In the genomic region with DNA sequence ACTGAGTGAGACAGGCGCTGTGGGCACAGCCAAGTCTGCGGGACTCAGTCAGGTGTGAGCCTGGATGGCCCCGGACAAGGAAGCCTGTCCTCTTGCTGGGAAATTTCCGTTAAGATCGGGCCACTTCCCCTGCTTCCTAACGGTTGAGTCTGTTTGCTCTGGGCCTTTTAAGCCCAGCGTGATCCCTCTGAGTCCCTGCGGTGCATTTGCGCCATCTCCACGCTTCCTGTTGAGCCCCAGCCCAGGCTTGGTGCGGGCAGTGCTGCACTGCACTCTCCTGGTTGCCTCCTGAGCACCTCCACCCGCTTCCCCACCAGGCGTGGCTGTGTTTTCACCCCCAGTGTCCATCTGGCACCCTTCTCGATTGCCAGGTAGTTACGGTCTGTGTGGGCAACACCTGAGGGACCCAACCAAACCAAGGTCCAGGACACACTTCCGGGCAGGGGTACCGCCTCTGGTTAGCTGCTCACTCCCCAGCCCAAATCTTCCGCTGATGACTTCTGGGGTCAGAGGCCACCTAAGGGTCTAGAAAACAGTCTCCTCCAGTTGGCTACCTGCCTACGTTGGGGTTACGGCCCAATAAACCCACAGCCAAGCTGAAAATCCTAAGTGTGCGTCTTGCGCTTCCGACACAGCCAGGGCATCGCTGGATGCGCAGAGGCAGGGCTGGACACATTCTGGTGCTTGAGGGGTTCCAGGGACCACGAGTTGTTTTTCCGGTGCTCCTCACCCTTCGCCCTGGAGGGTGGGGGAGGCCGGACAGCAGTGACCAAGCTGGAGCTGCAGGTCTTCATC, we compare ENCODE assay signal across 1 cellular context.
TF ChIP-seq lines count a peak whose summit lies in the region.

No MANE protein-coding gene starts in this region.

TF ChIP-seq in K562, 482 proteins besides CTCF, POLR2A, EP300 and RAD21 (continues in another document):
- TF ChIP-seq CBX8 (IDR thresholded peaks at IDR 0.05; ENCODE audit: borderline replicate concordance, extremely low read depth, low read depth, low read length, poor library complexity, severe bottlenecking), result no peak
- TF ChIP-seq SREBF2 (CRISPR knock-in tag; IDR thresholded peaks at IDR 0.05), result no peak
- no peak for TF ChIP-seq ZC3H8 (IDR thresholded peaks at IDR 0.05)
- TF ChIP-seq, protein P1, sequence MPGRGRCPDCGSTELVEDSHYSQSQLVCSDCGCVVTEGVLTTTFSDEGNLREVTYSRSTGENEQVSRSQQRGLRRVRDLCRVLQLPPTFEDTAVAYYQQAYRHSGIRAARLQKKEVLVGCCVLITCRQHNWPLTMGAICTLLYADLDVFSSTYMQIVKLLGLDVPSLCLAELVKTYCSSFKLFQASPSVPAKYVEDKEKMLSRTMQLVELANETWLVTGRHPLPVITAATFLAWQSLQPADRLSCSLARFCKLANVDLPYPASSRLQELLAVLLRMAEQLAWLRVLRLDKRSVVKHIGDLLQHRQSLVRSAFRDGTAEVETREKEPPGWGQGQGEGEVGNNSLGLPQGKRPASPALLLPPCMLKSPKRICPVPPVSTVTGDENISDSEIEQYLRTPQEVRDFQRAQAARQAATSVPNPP (IDR thresholded peaks at IDR 0.05; ENCODE audit: borderline replicate concordance, insufficient read depth, insufficient read length), result no peak
- no peak for TF ChIP-seq PCBP1 (IDR thresholded peaks at IDR 0.05; ENCODE audit: low read depth, low read length, poor library complexity, severe bottlenecking)
- peak; percentile 10 for TF ChIP-seq KDM5B (IDR thresholded peaks at IDR 0.05; ENCODE audit: insufficient replicate concordance, low read depth, low read length)
- TF ChIP-seq PHF8 (IDR thresholded peaks at IDR 0.05; ENCODE audit: borderline replicate concordance, low read length), result no peak
- TF ChIP-seq, protein P2, sequence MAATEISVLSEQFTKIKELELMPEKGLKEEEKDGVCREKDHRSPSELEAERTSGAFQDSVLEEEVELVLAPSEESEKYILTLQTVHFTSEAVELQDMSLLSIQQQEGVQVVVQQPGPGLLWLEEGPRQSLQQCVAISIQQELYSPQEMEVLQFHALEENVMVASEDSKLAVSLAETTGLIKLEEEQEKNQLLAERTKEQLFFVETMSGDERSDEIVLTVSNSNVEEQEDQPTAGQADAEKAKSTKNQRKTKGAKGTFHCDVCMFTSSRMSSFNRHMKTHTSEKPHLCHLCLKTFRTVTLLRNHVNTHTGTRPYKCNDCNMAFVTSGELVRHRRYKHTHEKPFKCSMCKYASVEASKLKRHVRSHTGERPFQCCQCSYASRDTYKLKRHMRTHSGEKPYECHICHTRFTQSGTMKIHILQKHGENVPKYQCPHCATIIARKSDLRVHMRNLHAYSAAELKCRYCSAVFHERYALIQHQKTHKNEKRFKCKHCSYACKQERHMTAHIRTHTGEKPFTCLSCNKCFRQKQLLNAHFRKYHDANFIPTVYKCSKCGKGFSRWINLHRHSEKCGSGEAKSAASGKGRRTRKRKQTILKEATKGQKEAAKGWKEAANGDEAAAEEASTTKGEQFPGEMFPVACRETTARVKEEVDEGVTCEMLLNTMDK (IDR thresholded peaks at IDR 0.05; ENCODE audit: borderline replicate concordance, insufficient read depth, low read depth, low read length, poor library complexity, severe bottlenecking), result no peak
- TF ChIP-seq, protein P3, sequence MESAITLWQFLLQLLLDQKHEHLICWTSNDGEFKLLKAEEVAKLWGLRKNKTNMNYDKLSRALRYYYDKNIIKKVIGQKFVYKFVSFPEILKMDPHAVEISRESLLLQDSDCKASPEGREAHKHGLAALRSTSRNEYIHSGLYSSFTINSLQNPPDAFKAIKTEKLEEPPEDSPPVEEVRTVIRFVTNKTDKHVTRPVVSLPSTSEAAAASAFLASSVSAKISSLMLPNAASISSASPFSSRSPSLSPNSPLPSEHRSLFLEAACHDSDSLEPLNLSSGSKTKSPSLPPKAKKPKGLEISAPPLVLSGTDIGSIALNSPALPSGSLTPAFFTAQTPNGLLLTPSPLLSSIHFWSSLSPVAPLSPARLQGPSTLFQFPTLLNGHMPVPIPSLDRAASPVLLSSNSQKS (CRISPR knock-in tag; IDR thresholded peaks at IDR 0.05), result no peak
- no peak for TF ChIP-seq PHB (CRISPR knock-in tag; IDR thresholded peaks at IDR 0.05)
- TF ChIP-seq, protein P4, sequence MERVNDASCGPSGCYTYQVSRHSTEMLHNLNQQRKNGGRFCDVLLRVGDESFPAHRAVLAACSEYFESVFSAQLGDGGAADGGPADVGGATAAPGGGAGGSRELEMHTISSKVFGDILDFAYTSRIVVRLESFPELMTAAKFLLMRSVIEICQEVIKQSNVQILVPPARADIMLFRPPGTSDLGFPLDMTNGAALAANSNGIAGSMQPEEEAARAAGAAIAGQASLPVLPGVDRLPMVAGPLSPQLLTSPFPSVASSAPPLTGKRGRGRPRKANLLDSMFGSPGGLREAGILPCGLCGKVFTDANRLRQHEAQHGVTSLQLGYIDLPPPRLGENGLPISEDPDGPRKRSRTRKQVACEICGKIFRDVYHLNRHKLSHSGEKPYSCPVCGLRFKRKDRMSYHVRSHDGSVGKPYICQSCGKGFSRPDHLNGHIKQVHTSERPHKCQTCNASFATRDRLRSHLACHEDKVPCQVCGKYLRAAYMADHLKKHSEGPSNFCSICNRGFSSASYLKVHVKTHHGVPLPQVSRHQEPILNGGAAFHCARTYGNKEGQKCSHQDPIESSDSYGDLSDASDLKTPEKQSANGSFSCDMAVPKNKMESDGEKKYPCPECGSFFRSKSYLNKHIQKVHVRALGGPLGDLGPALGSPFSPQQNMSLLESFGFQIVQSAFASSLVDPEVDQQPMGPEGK (CRISPR knock-in tag; IDR thresholded peaks at IDR 0.05; ENCODE audit: borderline replicate concordance), result no peak
- TF ChIP-seq, protein P5, sequence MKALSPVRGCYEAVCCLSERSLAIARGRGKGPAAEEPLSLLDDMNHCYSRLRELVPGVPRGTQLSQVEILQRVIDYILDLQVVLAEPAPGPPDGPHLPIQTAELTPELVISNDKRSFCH (CRISPR knock-in tag; IDR thresholded peaks at IDR 0.05), result no peak
- TF ChIP-seq, protein P5 (tag; IDR thresholded peaks at IDR 0.05), result no peak
- no peak for TF ChIP-seq BRD9 (IDR thresholded peaks at IDR 0.05; ENCODE audit: low read depth, partially characterized antibody)
- no peak for TF ChIP-seq EWSR1 (IDR thresholded peaks at IDR 0.05; ENCODE audit: borderline replicate concordance, low read depth, partially characterized antibody)
- TF ChIP-seq, protein P6, sequence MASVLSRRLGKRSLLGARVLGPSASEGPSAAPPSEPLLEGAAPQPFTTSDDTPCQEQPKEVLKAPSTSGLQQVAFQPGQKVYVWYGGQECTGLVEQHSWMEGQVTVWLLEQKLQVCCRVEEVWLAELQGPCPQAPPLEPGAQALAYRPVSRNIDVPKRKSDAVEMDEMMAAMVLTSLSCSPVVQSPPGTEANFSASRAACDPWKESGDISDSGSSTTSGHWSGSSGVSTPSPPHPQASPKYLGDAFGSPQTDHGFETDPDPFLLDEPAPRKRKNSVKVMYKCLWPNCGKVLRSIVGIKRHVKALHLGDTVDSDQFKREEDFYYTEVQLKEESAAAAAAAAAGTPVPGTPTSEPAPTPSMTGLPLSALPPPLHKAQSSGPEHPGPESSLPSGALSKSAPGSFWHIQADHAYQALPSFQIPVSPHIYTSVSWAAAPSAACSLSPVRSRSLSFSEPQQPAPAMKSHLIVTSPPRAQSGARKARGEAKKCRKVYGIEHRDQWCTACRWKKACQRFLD (CRISPR knock-in tag; IDR thresholded peaks at IDR 0.05), result no peak
- TF ChIP-seq ZNF780A (CRISPR knock-in tag; IDR thresholded peaks at IDR 0.05), result no peak
- TF ChIP-seq CAMTA2 (CRISPR knock-in tag; conservative IDR thresholded peaks at IDR 0.05), result 0 out of 2 replicates have a peak, but pooled peaks have one; percentile 30
- TF ChIP-seq POLR2AphosphoS2 (IDR thresholded peaks at IDR 0.05; ENCODE audit: low read length), result peak; percentile 45; the same call in 1 of the 2 replicates
- peak; percentile 26 for TF ChIP-seq RBM39 (optimal IDR thresholded peaks at IDR 0.05; ENCODE audit: low read depth, low read length)
- no peak for TF ChIP-seq SNRNP70 (optimal IDR thresholded peaks at IDR 0.05; ENCODE audit: low read depth, low read length)
- TF ChIP-seq, protein P7, sequence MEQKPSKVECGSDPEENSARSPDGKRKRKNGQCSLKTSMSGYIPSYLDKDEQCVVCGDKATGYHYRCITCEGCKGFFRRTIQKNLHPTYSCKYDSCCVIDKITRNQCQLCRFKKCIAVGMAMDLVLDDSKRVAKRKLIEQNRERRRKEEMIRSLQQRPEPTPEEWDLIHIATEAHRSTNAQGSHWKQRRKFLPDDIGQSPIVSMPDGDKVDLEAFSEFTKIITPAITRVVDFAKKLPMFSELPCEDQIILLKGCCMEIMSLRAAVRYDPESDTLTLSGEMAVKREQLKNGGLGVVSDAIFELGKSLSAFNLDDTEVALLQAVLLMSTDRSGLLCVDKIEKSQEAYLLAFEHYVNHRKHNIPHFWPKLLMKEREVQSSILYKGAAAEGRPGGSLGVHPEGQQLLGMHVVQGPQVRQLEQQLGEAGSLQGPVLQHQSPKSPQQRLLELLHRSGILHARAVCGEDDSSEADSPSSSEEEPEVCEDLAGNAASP (IDR thresholded peaks at IDR 0.05), result no peak
- TF ChIP-seq ASH1L (IDR thresholded peaks at IDR 0.05; ENCODE audit: borderline replicate concordance, low read depth, partially characterized antibody), result no peak
- TF ChIP-seq ZNF263 (CRISPR knock-in tag; IDR thresholded peaks at IDR 0.05; ENCODE audit: borderline replicate concordance), result 0 out of 2 replicates have a peak, but pooled peaks have one; percentile 10
- no peak for TF ChIP-seq NR1H2 (CRISPR knock-in tag; IDR thresholded peaks at IDR 0.05)
- no peak for TF ChIP-seq LCOR (CRISPR knock-in tag; IDR thresholded peaks at IDR 0.05)
- TF ChIP-seq SOX6 (IDR thresholded peaks at IDR 0.05), result no peak
- peak; percentile 78 for TF ChIP-seq POLR2G (IDR thresholded peaks at IDR 0.05; ENCODE audit: low read depth, low read length)
- TF ChIP-seq SMAD1 (IDR thresholded peaks at IDR 0.05; ENCODE audit: low read depth, low read length, partially characterized antibody), result no peak
- TF ChIP-seq DACH1 (IDR thresholded peaks at IDR 0.05; ENCODE audit: partially characterized antibody), result no peak
- TF ChIP-seq, protein P8, sequence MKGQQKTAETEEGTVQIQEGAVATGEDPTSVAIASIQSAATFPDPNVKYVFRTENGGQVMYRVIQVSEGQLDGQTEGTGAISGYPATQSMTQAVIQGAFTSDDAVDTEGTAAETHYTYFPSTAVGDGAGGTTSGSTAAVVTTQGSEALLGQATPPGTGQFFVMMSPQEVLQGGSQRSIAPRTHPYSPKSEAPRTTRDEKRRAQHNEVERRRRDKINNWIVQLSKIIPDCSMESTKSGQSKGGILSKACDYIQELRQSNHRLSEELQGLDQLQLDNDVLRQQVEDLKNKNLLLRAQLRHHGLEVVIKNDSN (CRISPR knock-in tag; IDR thresholded peaks at IDR 0.05), result 0 out of 2 replicates have a peak, but pooled peaks have one; percentile 21
- TF ChIP-seq GABPA (tag; conservative IDR thresholded peaks at IDR 0.05; ENCODE audit: low read depth), result no peak
- no peak for TF ChIP-seq ZNF778 (CRISPR knock-in tag; IDR thresholded peaks at IDR 0.05)
- TF ChIP-seq FOXA3 (CRISPR knock-in tag; conservative IDR thresholded peaks at IDR 0.05 in 1 of 2, IDR thresholded peaks at IDR 0.05 in 1 of 2), result 0 out of 4 replicates have a peak, but pooled peaks of 1 of the 2 experiments have one; percentile 20
- TF ChIP-seq, protein P9, sequence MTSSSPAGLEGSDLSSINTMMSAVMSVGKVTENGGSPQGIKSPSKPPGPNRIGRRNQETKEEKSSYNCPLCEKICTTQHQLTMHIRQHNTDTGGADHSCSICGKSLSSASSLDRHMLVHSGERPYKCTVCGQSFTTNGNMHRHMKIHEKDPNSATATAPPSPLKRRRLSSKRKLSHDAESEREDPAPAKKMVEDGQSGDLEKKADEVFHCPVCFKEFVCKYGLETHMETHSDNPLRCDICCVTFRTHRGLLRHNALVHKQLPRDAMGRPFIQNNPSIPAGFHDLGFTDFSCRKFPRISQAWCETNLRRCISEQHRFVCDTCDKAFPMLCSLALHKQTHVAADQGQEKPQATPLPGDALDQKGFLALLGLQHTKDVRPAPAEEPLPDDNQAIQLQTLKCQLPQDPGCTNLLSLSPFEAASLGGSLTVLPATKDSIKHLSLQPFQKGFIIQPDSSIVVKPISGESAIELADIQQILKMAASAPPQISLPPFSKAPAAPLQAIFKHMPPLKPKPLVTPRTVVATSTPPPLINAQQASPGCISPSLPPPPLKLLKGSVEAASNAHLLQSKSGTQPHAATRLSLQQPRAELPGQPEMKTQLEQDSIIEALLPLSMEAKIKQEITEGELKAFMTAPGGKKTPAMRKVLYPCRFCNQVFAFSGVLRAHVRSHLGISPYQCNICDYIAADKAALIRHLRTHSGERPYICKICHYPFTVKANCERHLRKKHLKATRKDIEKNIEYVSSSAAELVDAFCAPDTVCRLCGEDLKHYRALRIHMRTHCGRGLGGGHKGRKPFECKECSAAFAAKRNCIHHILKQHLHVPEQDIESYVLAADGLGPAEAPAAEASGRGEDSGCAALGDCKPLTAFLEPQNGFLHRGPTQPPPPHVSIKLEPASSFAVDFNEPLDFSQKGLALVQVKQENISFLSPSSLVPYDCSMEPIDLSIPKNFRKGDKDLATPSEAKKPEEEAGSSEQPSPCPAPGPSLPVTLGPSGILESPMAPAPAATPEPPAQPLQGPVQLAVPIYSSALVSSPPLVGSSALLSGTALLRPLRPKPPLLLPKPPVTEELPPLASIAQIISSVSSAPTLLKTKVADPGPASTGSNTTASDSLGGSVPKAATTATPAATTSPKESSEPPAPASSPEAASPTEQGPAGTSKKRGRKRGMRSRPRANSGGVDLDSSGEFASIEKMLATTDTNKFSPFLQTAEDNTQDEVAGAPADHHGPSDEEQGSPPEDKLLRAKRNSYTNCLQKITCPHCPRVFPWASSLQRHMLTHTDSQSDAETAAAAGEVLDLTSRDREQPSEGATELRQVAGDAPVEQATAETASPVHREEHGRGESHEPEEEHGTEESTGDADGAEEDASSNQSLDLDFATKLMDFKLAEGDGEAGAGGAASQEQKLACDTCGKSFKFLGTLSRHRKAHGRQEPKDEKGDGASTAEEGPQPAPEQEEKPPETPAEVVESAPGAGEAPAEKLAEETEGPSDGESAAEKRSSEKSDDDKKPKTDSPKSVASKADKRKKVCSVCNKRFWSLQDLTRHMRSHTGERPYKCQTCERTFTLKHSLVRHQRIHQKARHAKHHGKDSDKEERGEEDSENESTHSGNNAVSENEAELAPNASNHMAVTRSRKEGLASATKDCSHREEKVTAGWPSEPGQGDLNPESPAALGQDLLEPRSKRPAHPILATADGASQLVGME (CRISPR knock-in tag; IDR thresholded peaks at IDR 0.05), result no peak
- TF ChIP-seq, protein P10, sequence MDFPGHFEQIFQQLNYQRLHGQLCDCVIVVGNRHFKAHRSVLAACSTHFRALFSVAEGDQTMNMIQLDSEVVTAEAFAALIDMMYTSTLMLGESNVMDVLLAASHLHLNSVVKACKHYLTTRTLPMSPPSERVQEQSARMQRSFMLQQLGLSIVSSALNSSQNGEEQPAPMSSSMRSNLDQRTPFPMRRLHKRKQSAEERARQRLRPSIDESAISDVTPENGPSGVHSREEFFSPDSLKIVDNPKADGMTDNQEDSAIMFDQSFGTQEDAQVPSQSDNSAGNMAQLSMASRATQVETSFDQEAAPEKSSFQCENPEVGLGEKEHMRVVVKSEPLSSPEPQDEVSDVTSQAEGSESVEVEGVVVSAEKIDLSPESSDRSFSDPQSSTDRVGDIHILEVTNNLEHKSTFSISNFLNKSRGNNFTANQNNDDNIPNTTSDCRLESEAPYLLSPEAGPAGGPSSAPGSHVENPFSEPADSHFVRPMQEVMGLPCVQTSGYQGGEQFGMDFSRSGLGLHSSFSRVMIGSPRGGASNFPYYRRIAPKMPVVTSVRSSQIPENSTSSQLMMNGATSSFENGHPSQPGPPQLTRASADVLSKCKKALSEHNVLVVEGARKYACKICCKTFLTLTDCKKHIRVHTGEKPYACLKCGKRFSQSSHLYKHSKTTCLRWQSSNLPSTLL (IDR thresholded peaks at IDR 0.05), result no peak
- TF ChIP-seq RBM22 (IDR thresholded peaks at IDR 0.05; ENCODE audit: low read depth, low read length, poor library complexity, severe bottlenecking), result peak; percentile 40
